2 cellular contexts compared by ENCODE assay signal in genomic region chr17:58679263-58680037, GRCh38.
TF ChIP-seq lines count a peak whose summit lies in the region.

No MANE protein-coding gene starts in this region.

TF ChIP-seq in K562, 482 proteins besides CTCF, POLR2A, EP300 and RAD21 (continued from another document and continues in another):
- no peak for TF ChIP-seq ZNF146 (CRISPR knock-in tag; IDR thresholded peaks at IDR 0.05; ENCODE audit: unreplicated experiment)
- TF ChIP-seq XRCC3 (IDR thresholded peaks at IDR 0.05), result peak; percentile 44
- 0 out of 2 replicates have a peak, but pooled peaks have one; percentile 58 for TF ChIP-seq MIER1 (IDR thresholded peaks at IDR 0.05; ENCODE audit: low read depth)
- no peak; the same call in 1 of the 2 replicates for TF ChIP-seq IRF2 (CRISPR knock-in tag; IDR thresholded peaks at IDR 0.05)
- peak; percentile 100 for TF ChIP-seq DEAF1 (CRISPR knock-in tag; IDR thresholded peaks at IDR 0.05)
- TF ChIP-seq RBM39 (optimal IDR thresholded peaks at IDR 0.05; ENCODE audit: low read depth, low read length), result peak; percentile 100
- TF ChIP-seq ZNF274 (IDR thresholded peaks at IDR 0.05; ENCODE audit: borderline replicate concordance, low read depth, low read length), result peak; percentile 64; the same call in 1 of the 2 replicates
- TF ChIP-seq ZNF277 (CRISPR knock-in tag; IDR thresholded peaks at IDR 0.05; ENCODE audit: borderline replicate concordance), result no peak
- peak; percentile 95 for TF ChIP-seq TCFL5 (CRISPR knock-in tag; conservative IDR thresholded peaks at IDR 0.05)
- TF ChIP-seq SNRNP70 (optimal IDR thresholded peaks at IDR 0.05; ENCODE audit: low read depth, low read length), result peak; percentile 86
- no peak for TF ChIP-seq XRCC5 (IDR thresholded peaks at IDR 0.05; ENCODE audit: low read depth, low read length)
- TF ChIP-seq ZBTB5 (IDR thresholded peaks at IDR 0.05), result no peak
- peak; percentile 100 for TF ChIP-seq SUPT5H (IDR thresholded peaks at IDR 0.05)
- 0 out of 2 replicates have a peak, but pooled peaks have one; percentile 30 for TF ChIP-seq HOMEZ (CRISPR knock-in tag; IDR thresholded peaks at IDR 0.05)
- TF ChIP-seq ZNF609 (CRISPR knock-in tag; IDR thresholded peaks at IDR 0.05; ENCODE audit: borderline replicate concordance), result peak; percentile 79; the same call in 1 of the 2 replicates
- peak; percentile 100 for TF ChIP-seq RNF2 (IDR thresholded peaks at IDR 0.05)

TF ChIP-seq in neural cell, 6 proteins besides CTCF, POLR2A, EP300 and RAD21 (continued from another document):
- no peak for TF ChIP-seq REST (IDR thresholded peaks at IDR 0.05; ENCODE audit: borderline replicate concordance)
TF ChIP-seq in neural cell: peak in this region for 1.
